8 cellular contexts compared by ENCODE assay signal in the genomic region with DNA sequence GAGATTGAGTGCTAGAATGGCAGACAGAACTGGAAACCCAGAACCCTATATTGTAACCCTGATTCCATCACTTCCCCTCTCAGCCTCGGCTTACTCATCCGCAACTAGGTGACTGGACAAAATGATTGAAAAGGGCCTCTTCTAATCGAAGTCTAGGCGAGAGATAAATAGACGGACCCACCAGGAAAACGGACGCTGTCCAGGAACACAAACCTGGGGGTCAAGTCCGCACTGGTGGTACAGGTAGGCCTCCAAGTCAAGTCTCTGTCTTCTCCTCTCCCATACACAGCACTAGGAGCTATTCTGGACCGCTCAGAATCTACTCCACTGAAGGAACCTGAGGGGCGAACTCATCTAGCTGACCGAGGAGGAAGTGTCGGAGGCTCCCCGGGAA. TPM values are rescaled to one million over a fixed set of nuclear protein-coding genes. Genes with fewer than 3 reads are reported as not detected.
DNase-seq lines count a peak whose midpoint lies in the region; ATAC-seq and TF ChIP-seq lines count a peak whose summit lies in the region.

No MANE protein-coding gene starts in this region.

- H3K27me3 ChIP-seq in BLaER1: no peaks in the 10 kb centered on the region

- DNase-seq in foreskin fibroblast (peak in 1 of 2 donors; percentile 52), retinal pigment epithelial cell (ENCODE audit: low read depth) (no peak), mesenteric fat pad (ENCODE audit: low spot score) (no peak), middle frontal gyrus (ENCODE audit: extremely low spot score, low spot score) (no peak)

- H3K9me3 ChIP-seq in BLaER1: no peaks in the 10 kb centered on the region

- ATAC-seq in GM19324 (IDR thresholded peaks at IDR 0.05; ENCODE audit: low FRiP score, unreplicated experiment) (peak; percentile 4), HG03520 (IDR thresholded peaks at IDR 0.05; ENCODE audit: unreplicated experiment) (peak; percentile 25)

- no peak for TF ChIP-seq CTCF in WI38 (IDR thresholded peaks at IDR 0.05; ENCODE audit: low read depth, low read length)
- TF ChIP-seq CTCF in foreskin fibroblast (IDR thresholded peaks at IDR 0.05; ENCODE audit: low read depth, low read length): no peak
- TF ChIP-seq CTCF in retinal pigment epithelial cell (conservative IDR thresholded peaks at IDR 0.05; ENCODE audit: low read depth, low read length): no peak

- H3K4me1 ChIP-seq in BLaER1: peaks cover 23% of the 10 kb centered on the region

- peak overlapping the region; percentile 95 for H3K27ac ChIP-seq in BLaER1

- H4K20me1 ChIP-seq in BLaER1: peaks cover 27% of the 10 kb centered on the region; the same call in 1 of the 2 replicates

- H3K9ac ChIP-seq in BLaER1: peak overlapping the region; percentile 97

- H3K4me2 ChIP-seq in BLaER1: peak overlapping the region; percentile 84

- H3K36me3 ChIP-seq in BLaER1: peaks cover 40% of the 10 kb centered on the region

- H3K4me3 ChIP-seq in BLaER1 (peak overlapping the region; percentile 84), WI38 (ENCODE audit: low read depth, low read length) (peak overlapping the region; percentile 99), foreskin fibroblast (ENCODE audit: low read depth in 1 of 2, low read length in 2 of 2) (peak overlapping the region; percentile 85 to 99), retinal pigment epithelial cell (ENCODE audit: low read length) (peak overlapping the region; percentile 70)

RNA-seq across cellular contexts. Expression of a gene that starts 0.5 kb away (rescaled TPM):
- total RNA-seq in mesenteric fat pad: 158 TPM

RNA-seq across cellular contexts. Expression of a gene that starts 20.1 kb away (rescaled TPM):
- 104 TPM for total RNA-seq in mesenteric fat pad
